Comparison of ENCODE assay signal across 8 cellular contexts in the genomic region with DNA sequence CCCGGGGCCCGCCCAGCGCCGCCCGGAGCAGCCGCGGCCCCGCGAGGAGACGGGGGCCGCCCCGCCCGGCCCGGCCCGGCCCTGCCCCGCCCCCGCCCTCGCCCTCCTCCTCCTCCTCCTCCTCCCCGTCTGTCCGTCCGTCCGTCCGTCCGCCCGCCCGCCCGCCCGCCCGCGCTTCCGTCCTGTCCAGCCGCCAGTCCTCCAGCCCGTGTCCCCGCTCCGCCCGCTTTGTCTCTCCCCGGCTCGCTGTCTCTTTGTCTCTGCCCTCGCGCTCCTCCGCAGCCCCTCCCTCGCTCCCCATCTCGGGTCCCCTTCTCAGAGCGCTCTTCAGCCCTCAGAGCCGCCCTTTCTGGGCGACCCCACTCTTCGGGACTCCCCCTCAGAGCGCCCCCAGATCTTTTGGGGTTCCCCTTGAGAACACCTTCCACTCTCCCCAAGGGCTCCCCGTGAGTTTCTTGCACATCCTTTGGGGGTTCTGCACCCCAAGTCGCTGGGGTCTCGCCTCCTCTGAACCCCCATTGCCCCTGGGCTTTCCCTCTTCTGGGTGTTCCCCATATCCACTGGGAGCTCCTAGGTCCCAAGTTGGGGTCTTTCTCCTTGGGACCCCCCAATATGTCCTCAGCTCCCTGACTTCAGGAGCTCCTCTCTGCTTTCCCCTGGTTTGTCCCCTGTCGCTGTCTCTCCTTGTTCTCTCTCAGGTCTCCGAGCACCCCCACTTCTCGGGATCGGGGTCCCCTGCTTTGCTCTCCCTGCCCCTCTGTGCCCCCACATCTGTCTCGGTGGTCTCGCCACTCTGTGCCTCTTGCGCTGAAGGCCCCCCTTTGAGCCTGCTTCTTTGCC.
DNase-seq lines count a peak whose midpoint lies in the region; ATAC-seq and TF ChIP-seq lines count a peak whose summit lies in the region.

No MANE protein-coding gene starts in this region.

- TF ChIP-seq CTCF in 22Rv1 (IDR thresholded peaks at IDR 0.05) (no peak), GM12865 (IDR thresholded peaks at IDR 0.05; ENCODE audit: insufficient read depth, low read depth, low read length, missing control alignments) (no peak), mammary epithelial cell (conservative IDR thresholded peaks at IDR 0.05 in 1 of 2, IDR thresholded peaks at IDR 0.05 in 1 of 2; ENCODE audit: extremely low read depth in 1 of 2, insufficient read depth in 1 of 2, low read depth in 1 of 2, low read length in 2 of 2) (no peak), spleen (IDR thresholded peaks at IDR 0.05 in 8 of 11, conservative IDR thresholded peaks at IDR 0.05 in 3 of 11) (no peak)

- H3K36me3 ChIP-seq in mammary epithelial cell (ENCODE audit: insufficient read depth, low read length) (no peaks in the 10 kb centered on the region), spleen (peaks cover 0 to 8% (median 0%) of the 10 kb centered on the region in 6 donors)

- H3K27me3 ChIP-seq in mammary epithelial cell (ENCODE audit: insufficient read depth, low read length) (no peaks in the 10 kb centered on the region), spleen (replicated peaks in 1 of 7) (no peaks in the 10 kb centered on the region)

- CTCF ChIA-PET in mammary epithelial cell (lab: Charles Lee; ENCODE audit: low non-redundant PET), result no interaction called here

- ATAC-seq in HG03460 (IDR thresholded peaks at IDR 0.05; ENCODE audit: unreplicated experiment) (peak; percentile 7), HG03442 (IDR thresholded peaks at IDR 0.05; ENCODE audit: unreplicated experiment) (no peak)

- H3K4me1 Mint-ChIP-seq in immature natural killer cell, result peaks cover 57 to 62% of the 10 kb centered on the region in 2 donors

- H3K27me3 Mint-ChIP-seq in immature natural killer cell (ENCODE audit: low read depth in 3 of 3), result peaks cover 5 to 18% (median 6%) of the 10 kb centered on the region in 3 donors

- H3K79me2 ChIP-seq in mammary epithelial cell (ENCODE audit: insufficient read depth, low read length), result peaks cover 45% of the 10 kb centered on the region

- intact Hi-C loops in mammary epithelial cell (cut with micrococcal nuclease) (loop anchor here (5.0 to 10.0 kb wide), 4 partner anchors 40 to 400 kb away; a partner anchor contains a TSS), spleen (cut with DNase I; ENCODE audit: low total_unique reads) (no loop called here)

- in situ Hi-C loops in mammary epithelial cell (cut with MboI; ENCODE audit: low sequenced_read_pairs in 2 of 2), result no loop called here

- H4K20me1 ChIP-seq in mammary epithelial cell (ENCODE audit: insufficient read depth, low read length), result no peaks in the 10 kb centered on the region

- H3K9me3 ChIP-seq in mammary epithelial cell (replicated peaks; ENCODE audit: insufficient read depth, low read length) (no peaks in the 10 kb centered on the region), spleen (no peaks in the 10 kb centered on the region)

- WGBS in mammary epithelial cell (ENCODE audit: low coverage, missing lambda C conversion rate), result 0% methylated on average over 5 of the region's 58 CpGs
- WGBS in spleen, 5 donors, result 2 to 4% (median 2%) methylated on average over 19 to 50 of the region's 58 CpGs

- H3K27ac ChIP-seq in 22Rv1 (peak overlapping the region; percentile 87), mammary epithelial cell (ENCODE audit: insufficient read depth, low read depth, low read length) (peak overlapping the region; percentile 58), spleen (peak overlapping the region; percentile 76 to 97 (median 91))

- TF ChIP-seq POLR2A in spleen (IDR thresholded peaks at IDR 0.05), result no peak

- H3K9me3 Mint-ChIP-seq in immature natural killer cell, result no peaks in the 10 kb centered on the region

- H3K27ac Mint-ChIP-seq in immature natural killer cell, result peak overlapping the region; percentile 84 to 96 (median 93)

- peak overlapping the region; percentile 90 for H3K4me2 ChIP-seq in mammary epithelial cell (ENCODE audit: insufficient read depth, low read depth, low read length)

- H3K4me1 ChIP-seq in mammary epithelial cell (ENCODE audit: insufficient read depth, low read length), result peaks cover 43% of the 10 kb centered on the region
- H3K4me1 ChIP-seq in spleen, result peaks cover 39 to 59% (median 58%) of the 10 kb centered on the region in 6 donors

- dilution Hi-C loops in mammary epithelial cell (cut with HindIII; ENCODE audit: low sequenced_read_pairs), result no loop called here

- H3K36me3 Mint-ChIP-seq in immature natural killer cell, result no peaks in the 10 kb centered on the region

- peak overlapping the region; percentile 68 for H3K9ac ChIP-seq in mammary epithelial cell (ENCODE audit: insufficient read depth, low read length)

- peak overlapping the region; percentile 77 for H2AFZ ChIP-seq in mammary epithelial cell (ENCODE audit: low read depth, low read length)

- DNase-seq in GM12865 (ENCODE audit: low read depth), result peak; percentile 61
- peak in 4 of 5 experiments; percentile 16 to 60 (median 29) for DNase-seq in T-helper 2 cell
- DNase-seq in mammary epithelial cell, result peak; percentile 34
- peak in 2 of 3 donors; percentile 17 to 24 for DNase-seq in immature natural killer cell
- DNase-seq in spleen, result peak; percentile 91

- H3K4me3 ChIP-seq in GM12865 (ENCODE audit: low read depth, low read length) (peak overlapping the region; percentile 96), mammary epithelial cell (replicated peaks in 1 of 3; ENCODE audit: insufficient read depth in 1 of 3, low read depth in 2 of 3, low read length in 3 of 3) (peak overlapping the region; percentile 73 to 80 (median 77)), spleen (peak overlapping the region; percentile 52 to 80 (median 67))

- TSS peak; percentile 53 for BruUV-seq in mammary epithelial cell (replicated peaks; lab: Mats Ljungman, UMichigan)

- H3K4me3 Mint-ChIP-seq in immature natural killer cell, result peak overlapping the region; percentile 89 to 96 (median 93)

Comparison
In these comparisons a context has a peak if more than half of its experiments do, and no peak if none do; other contexts are left out.
1. DNase-seq: peak in every context shown above with its lines; median percentile 91 in spleen; 61 in GM12865; 34 in mammary epithelial cell; 29 in T-helper 2 cell; 20 in immature natural killer cell.